1 cellular context compared by ENCODE assay signal in genomic region chr12:108630481-108631207, GRCh38.
TF ChIP-seq lines count a peak whose summit lies in the region.

No MANE protein-coding gene starts in this region.

TF ChIP-seq in K562, 482 proteins besides CTCF, POLR2A, EP300 and RAD21 (continued from another document and continues in another):
- TF ChIP-seq, protein P1, sequence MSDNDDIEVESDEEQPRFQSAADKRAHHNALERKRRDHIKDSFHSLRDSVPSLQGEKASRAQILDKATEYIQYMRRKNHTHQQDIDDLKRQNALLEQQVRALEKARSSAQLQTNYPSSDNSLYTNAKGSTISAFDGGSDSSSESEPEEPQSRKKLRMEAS (CRISPR knock-in tag; IDR thresholded peaks at IDR 0.05) = peak; percentile 87
- no peak for TF ChIP-seq ID3 (CRISPR knock-in tag; IDR thresholded peaks at IDR 0.05)
- no peak for TF ChIP-seq ID3 (tag; IDR thresholded peaks at IDR 0.05)
- TF ChIP-seq RAD51 (IDR thresholded peaks at IDR 0.05; ENCODE audit: borderline replicate concordance, low read depth) = peak; percentile 14; the same call in 1 of the 2 replicates
- TF ChIP-seq JUND (IDR thresholded peaks at IDR 0.05; ENCODE audit: borderline replicate concordance, low read depth, low read length) = no peak
- 0 out of 3 replicates have a peak, but pooled peaks have one; percentile 2 for TF ChIP-seq JUND (tag; IDR thresholded peaks at IDR 0.05; ENCODE audit: borderline replicate concordance, low read depth, low read length)
- TF ChIP-seq, protein P2, sequence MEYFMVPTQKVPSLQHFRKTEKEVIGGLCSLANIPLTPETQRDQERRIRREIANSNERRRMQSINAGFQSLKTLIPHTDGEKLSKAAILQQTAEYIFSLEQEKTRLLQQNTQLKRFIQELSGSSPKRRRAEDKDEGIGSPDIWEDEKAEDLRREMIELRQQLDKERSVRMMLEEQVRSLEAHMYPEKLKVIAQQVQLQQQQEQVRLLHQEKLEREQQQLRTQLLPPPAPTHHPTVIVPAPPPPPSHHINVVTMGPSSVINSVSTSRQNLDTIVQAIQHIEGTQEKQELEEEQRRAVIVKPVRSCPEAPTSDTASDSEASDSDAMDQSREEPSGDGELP (CRISPR knock-in tag; IDR thresholded peaks at IDR 0.05; ENCODE audit: borderline replicate concordance) = 0 out of 2 replicates have a peak, but pooled peaks have one; percentile 35
- no peak for TF ChIP-seq IRF9 (tag; IDR thresholded peaks at IDR 0.05)
- no peak for TF ChIP-seq MXI1 (IDR thresholded peaks at IDR 0.05; ENCODE audit: low read depth, low read length)
- 0 out of 2 replicates have a peak, but pooled peaks have one; percentile 12 for TF ChIP-seq ZBTB49 (CRISPR knock-in tag; IDR thresholded peaks at IDR 0.05; ENCODE audit: borderline replicate concordance)
- no peak for TF ChIP-seq ZFP91 (CRISPR knock-in tag; IDR thresholded peaks at IDR 0.05)
- TF ChIP-seq XRCC4 (IDR thresholded peaks at IDR 0.05; ENCODE audit: extremely low read depth, insufficient read depth, insufficient read length) = no peak
- TF ChIP-seq NFYB (IDR thresholded peaks at IDR 0.05; ENCODE audit: extremely low read depth, insufficient read length) = no peak
- TF ChIP-seq CXXC5 (CRISPR knock-in tag; IDR thresholded peaks at IDR 0.05) = peak; percentile 65
- TF ChIP-seq ZNF584 (CRISPR knock-in tag; IDR thresholded peaks at IDR 0.05; ENCODE audit: low read depth) = no peak
- TF ChIP-seq GATAD2A (IDR thresholded peaks at IDR 0.05) = no peak
- TF ChIP-seq YBX1 (IDR thresholded peaks at IDR 0.05) = no peak
- peak; percentile 1 for TF ChIP-seq RBBP5 (IDR thresholded peaks at IDR 0.05; ENCODE audit: borderline replicate concordance, insufficient read depth, low read length, poor library complexity, severe bottlenecking)
- TF ChIP-seq PTBP1 (IDR thresholded peaks at IDR 0.05; ENCODE audit: low read depth, low read length) = 0 out of 2 replicates have a peak, but pooled peaks have one; percentile 62
- no peak for TF ChIP-seq HNRNPK (IDR thresholded peaks at IDR 0.05; ENCODE audit: low read depth, low read length, poor library complexity, severe bottlenecking)
- TF ChIP-seq DACH1 (IDR thresholded peaks at IDR 0.05; ENCODE audit: partially characterized antibody) = peak; percentile 12
- TF ChIP-seq TAF9B (IDR thresholded peaks at IDR 0.05; ENCODE audit: partially characterized antibody) = no peak
- 0 out of 2 replicates have a peak, but pooled peaks have one; percentile 17 for TF ChIP-seq BACH1 (tag; IDR thresholded peaks at IDR 0.05)
- TF ChIP-seq TBP (optimal IDR thresholded peaks at IDR 0.05; ENCODE audit: low read depth, low read length) = no peak
- no peak for TF ChIP-seq ZNF354B (CRISPR knock-in tag; IDR thresholded peaks at IDR 0.05)
- TF ChIP-seq MYBL2 (IDR thresholded peaks at IDR 0.05; ENCODE audit: low read depth) = no peak
- no peak for TF ChIP-seq MYBL2 (CRISPR knock-in tag; IDR thresholded peaks at IDR 0.05; ENCODE audit: borderline replicate concordance)
- no peak; the same call in 1 of the 2 replicates for TF ChIP-seq ZC3H4 (CRISPR knock-in tag; IDR thresholded peaks at IDR 0.05; ENCODE audit: borderline replicate concordance)
- no peak for TF ChIP-seq SRSF7 (optimal IDR thresholded peaks at IDR 0.05; ENCODE audit: low read depth, low read length)
- TF ChIP-seq, protein P3, sequence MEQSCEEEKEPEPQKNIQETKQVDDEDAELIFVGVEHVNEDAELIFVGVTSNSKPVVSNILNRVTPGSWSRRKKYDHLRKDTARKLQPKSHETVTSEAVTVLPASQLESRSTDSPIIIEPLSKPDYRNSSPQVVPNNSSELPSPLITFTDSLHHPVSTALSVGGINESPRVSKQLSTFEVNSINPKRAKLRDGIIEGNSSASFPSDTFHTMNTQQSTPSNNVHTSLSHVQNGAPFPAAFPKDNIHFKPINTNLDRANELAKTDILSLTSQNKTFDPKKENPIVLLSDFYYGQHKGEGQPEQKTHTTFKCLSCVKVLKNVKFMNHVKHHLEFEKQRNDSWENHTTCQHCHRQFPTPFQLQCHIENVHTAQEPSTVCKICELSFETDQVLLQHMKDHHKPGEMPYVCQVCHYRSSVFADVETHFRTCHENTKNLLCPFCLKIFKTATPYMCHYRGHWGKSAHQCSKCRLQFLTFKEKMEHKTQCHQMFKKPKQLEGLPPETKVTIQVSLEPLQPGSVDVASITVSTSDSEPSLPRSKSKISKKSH (CRISPR knock-in tag; IDR thresholded peaks at IDR 0.05) = no peak
- no peak for TF ChIP-seq ARID3A (IDR thresholded peaks at IDR 0.05; ENCODE audit: borderline replicate concordance, low read depth, low read length)
- no peak for TF ChIP-seq GTF2F1 (IDR thresholded peaks at IDR 0.05; ENCODE audit: low read depth, low read length)
- TF ChIP-seq FOXP4 (CRISPR knock-in tag; IDR thresholded peaks at IDR 0.05; ENCODE audit: borderline replicate concordance) = 0 out of 2 replicates have a peak, but pooled peaks have one; percentile 7
- no peak for TF ChIP-seq HBP1 (CRISPR knock-in tag; IDR thresholded peaks at IDR 0.05)
- TF ChIP-seq, protein P4, sequence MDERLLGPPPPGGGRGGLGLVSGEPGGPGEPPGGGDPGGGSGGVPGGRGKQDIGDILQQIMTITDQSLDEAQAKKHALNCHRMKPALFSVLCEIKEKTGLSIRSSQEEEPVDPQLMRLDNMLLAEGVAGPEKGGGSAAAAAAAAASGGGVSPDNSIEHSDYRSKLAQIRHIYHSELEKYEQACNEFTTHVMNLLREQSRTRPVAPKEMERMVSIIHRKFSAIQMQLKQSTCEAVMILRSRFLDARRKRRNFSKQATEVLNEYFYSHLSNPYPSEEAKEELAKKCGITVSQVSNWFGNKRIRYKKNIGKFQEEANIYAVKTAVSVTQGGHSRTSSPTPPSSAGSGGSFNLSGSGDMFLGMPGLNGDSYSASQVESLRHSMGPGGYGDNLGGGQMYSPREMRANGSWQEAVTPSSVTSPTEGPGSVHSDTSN (CRISPR knock-in tag; IDR thresholded peaks at IDR 0.05; ENCODE audit: low read depth) = no peak
- TF ChIP-seq, protein P4 (tag; conservative IDR thresholded peaks at IDR 0.05; ENCODE audit: low read depth) = no peak
- no peak for TF ChIP-seq STAT5B (CRISPR knock-in tag; IDR thresholded peaks at IDR 0.05)
- TF ChIP-seq, protein P5, sequence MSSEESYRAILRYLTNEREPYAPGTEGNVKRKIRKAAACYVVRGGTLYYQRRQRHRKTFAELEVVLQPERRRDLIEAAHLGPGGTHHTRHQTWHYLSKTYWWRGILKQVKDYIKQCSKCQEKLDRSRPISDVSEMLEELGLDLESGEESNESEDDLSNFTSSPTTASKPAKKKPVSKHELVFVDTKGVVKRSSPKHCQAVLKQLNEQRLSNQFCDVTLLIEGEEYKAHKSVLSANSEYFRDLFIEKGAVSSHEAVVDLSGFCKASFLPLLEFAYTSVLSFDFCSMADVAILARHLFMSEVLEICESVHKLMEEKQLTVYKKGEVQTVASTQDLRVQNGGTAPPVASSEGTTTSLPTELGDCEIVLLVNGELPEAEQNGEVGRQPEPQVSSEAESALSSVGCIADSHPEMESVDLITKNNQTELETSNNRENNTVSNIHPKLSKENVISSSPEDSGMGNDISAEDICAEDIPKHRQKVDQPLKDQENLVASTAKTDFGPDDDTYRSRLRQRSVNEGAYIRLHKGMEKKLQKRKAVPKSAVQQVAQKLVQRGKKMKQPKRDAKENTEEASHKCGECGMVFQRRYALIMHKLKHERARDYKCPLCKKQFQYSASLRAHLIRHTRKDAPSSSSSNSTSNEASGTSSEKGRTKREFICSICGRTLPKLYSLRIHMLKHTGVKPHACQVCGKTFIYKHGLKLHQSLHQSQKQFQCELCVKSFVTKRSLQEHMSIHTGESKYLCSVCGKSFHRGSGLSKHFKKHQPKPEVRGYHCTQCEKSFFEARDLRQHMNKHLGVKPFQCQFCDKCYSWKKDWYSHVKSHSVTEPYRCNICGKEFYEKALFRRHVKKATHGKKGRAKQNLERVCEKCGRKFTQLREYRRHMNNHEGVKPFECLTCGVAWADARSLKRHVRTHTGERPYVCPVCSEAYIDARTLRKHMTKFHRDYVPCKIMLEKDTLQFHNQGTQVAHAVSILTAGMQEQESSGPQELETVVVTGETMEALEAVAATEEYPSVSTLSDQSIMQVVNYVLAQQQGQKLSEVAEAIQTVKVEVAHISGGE (CRISPR knock-in tag; IDR thresholded peaks at IDR 0.05) = no peak; a peak in 1 of 6 replicates
- TF ChIP-seq CEBPG (CRISPR knock-in tag; IDR thresholded peaks at IDR 0.05) = no peak
- TF ChIP-seq CEBPG (tag; conservative IDR thresholded peaks at IDR 0.05 in 1 of 2, IDR thresholded peaks at IDR 0.05 in 1 of 2) = no peak
- TF ChIP-seq ZNF707 (CRISPR knock-in tag; conservative IDR thresholded peaks at IDR 0.05) = no peak
